26 cellular contexts compared by ENCODE assay signal in genomic region chr13:112105884-112106283, GRCh38. TPM values are rescaled to one million over a fixed set of nuclear protein-coding genes. Genes with fewer than 3 reads are reported as not detected.
DNase-seq lines count a peak whose midpoint lies in the region; ATAC-seq and TF ChIP-seq lines count a peak whose summit lies in the region.
"Had no signal": no experiment of that assay in that cellular context is flagged by ENCODE, and none has a peak within 500 bp of the region (broad histone marks: within the 10 kb centered on the region; RNA-seq: fewer than 3 reads in every experiment).

No MANE protein-coding gene starts in this region.

- no peak overlapping the region for H2BK15ac ChIP-seq in H9 (ENCODE audit: low read depth, low read length)

- no peak overlapping the region for H3K14ac ChIP-seq in H9 (ENCODE audit: insufficient read depth, low read length)

- peaks cover 25% of the 10 kb centered on the region for H3K23me2 ChIP-seq in H9 (ENCODE audit: insufficient read length, low read depth, low read length, poor library complexity, severe bottlenecking)

- H4K20me1 ChIP-seq in H9 (ENCODE audit: control insufficient read depth, insufficient read depth, insufficient read length): no peaks in the 10 kb centered on the region
- H4K20me1 ChIP-seq: BLaER1 had no signal

- no peaks in the 10 kb centered on the region for H3K4me1 ChIP-seq in H9 (ENCODE audit: insufficient read depth, low read length)
- peaks cover 0 to 27% (median 23%) of the 10 kb centered on the region in 4 donors for H3K4me1 ChIP-seq in esophagus muscularis mucosa
- H3K4me1 ChIP-seq in breast epithelium: no peaks in the 10 kb centered on the region
- H3K4me1 ChIP-seq: BLaER1, Caco-2 had no signal

- H3K27ac ChIP-seq in H9 (ENCODE audit: insufficient read length, low read depth, low read length) (no peak overlapping the region), esophagus muscularis mucosa (replicated peaks in 1 of 4) (no peak overlapping the region), breast epithelium (no peak overlapping the region)
- H3K27ac ChIP-seq: BLaER1, body of pancreas, KMS-11, transverse colon had no signal

- no peak overlapping the region for H3K23ac ChIP-seq in H9 (ENCODE audit: insufficient read length, low read depth, low read length)

- no peaks in the 10 kb centered on the region for H3K79me1 ChIP-seq in H9 (ENCODE audit: insufficient read depth, low read depth, low read length, poor library complexity, severe bottlenecking)

- TF ChIP-seq EP300 in esophagus muscularis mucosa (IDR thresholded peaks at IDR 0.05): no peak

- no peaks in the 10 kb centered on the region for H3K79me2 ChIP-seq in H9 (ENCODE audit: insufficient read depth, low read length)

- peaks cover 35 to 56% of the 10 kb centered on the region in 2 experiments for H3K4me1 Mint-ChIP-seq in H9
- H3K4me1 Mint-ChIP-seq: activated B cell treated with CpG ODN at 0.5 μM for 24 hours had no signal

- no peak overlapping the region for H2BK12ac ChIP-seq in H9 (ENCODE audit: insufficient read length, low read depth, low read length)

- no peak overlapping the region for H3K4me3 ChIP-seq in esophagus muscularis mucosa
- no peak overlapping the region for H3K4me3 ChIP-seq in breast epithelium
- H3K4me3 ChIP-seq: body of pancreas had no signal

- no peak for TF ChIP-seq POLR2A in esophagus muscularis mucosa (IDR thresholded peaks at IDR 0.05; ENCODE audit: low read depth)
- no peak for TF ChIP-seq POLR2A in breast epithelium (IDR thresholded peaks at IDR 0.05)

- no peak overlapping the region for H3T11ph ChIP-seq in H9 (ENCODE audit: low read length)

- H4K5ac ChIP-seq in H9 (ENCODE audit: insufficient read length, low read depth, low read length): no peak overlapping the region

- peaks cover 57% of the 10 kb centered on the region for H3K27me3 ChIP-seq in H9 (ENCODE audit: insufficient read depth, low read length)
- peaks cover 0 to 91% (median 32%) of the 10 kb centered on the region in 4 donors for H3K27me3 ChIP-seq in esophagus muscularis mucosa
- peaks cover 10 to 87% of the 10 kb centered on the region in 2 donors for H3K27me3 ChIP-seq in breast epithelium

- H2AFZ ChIP-seq in H9 (ENCODE audit: low read length): no peak overlapping the region

- H3K27ac Mint-ChIP-seq in H9: peak overlapping the region in 1 of 3 experiments; percentile 84; a peak in 1 of 7 replicates
- H3K27ac Mint-ChIP-seq: activated B cell treated with CpG ODN at 0.5 μM for 24 hours had no signal

- H3K56ac ChIP-seq in H9 (ENCODE audit: insufficient read length, low read depth, low read length): no peak overlapping the region

- H3K9me3 ChIP-seq in H9 (ENCODE audit: control insufficient read depth, low read depth, low read length) (no peaks in the 10 kb centered on the region), esophagus muscularis mucosa (no peaks in the 10 kb centered on the region), breast epithelium (no peaks in the 10 kb centered on the region)
- H3K9me3 ChIP-seq: body of pancreas, Caco-2, transverse colon had no signal

- H3K4ac ChIP-seq in H9 (ENCODE audit: low read depth, low read length): no peak overlapping the region

- no peak overlapping the region for H2AK5ac ChIP-seq in H9 (ENCODE audit: insufficient read length, low read length)

- no peaks in the 10 kb centered on the region; a peak in 1 of 5 replicates for H3K9me3 Mint-ChIP-seq in H9
- H3K9me3 Mint-ChIP-seq: activated B cell treated with CpG ODN at 0.5 μM for 24 hours had no signal

- H4K91ac ChIP-seq in H9 (ENCODE audit: insufficient read length, low read depth, low read length): no peak overlapping the region

- H3K4me2 ChIP-seq in H9 (ENCODE audit: insufficient read depth, insufficient read length, low read length): peak overlapping the region; percentile 85
- H3K4me2 ChIP-seq: BLaER1, KMS-11 had no signal

- no peaks in the 10 kb centered on the region for H3K36me3 Mint-ChIP-seq in H9 (ENCODE audit: insufficient read depth in 1 of 3, low read depth in 3 of 3)

- no peak overlapping the region for H3K18ac ChIP-seq in H9 (ENCODE audit: insufficient read length, low read depth, low read length)

- no peak for TF ChIP-seq CTCF in H9 (conservative IDR thresholded peaks at IDR 0.05)
- TF ChIP-seq CTCF in esophagus muscularis mucosa (IDR thresholded peaks at IDR 0.05): no peak
- no peak for TF ChIP-seq CTCF in breast epithelium (IDR thresholded peaks at IDR 0.05)

- no peak for ATAC-seq in GM19328 (IDR thresholded peaks at IDR 0.05; ENCODE audit: unreplicated experiment)
- ATAC-seq: body of pancreas, SK-N-SH treated with all-trans-retinoic acid at 6 μM for 48 hours had no signal

- H3K36me3 ChIP-seq in esophagus muscularis mucosa: no peaks in the 10 kb centered on the region
- no peaks in the 10 kb centered on the region for H3K36me3 ChIP-seq in breast epithelium
- H3K36me3 ChIP-seq: BLaER1, transverse colon had no signal

- no peak overlapping the region for H4K8ac ChIP-seq in H9 (replicated peaks; ENCODE audit: insufficient read length, low read depth, low read length)

- H3K27me3 Mint-ChIP-seq in H9 (ENCODE audit: low read depth): peaks cover 95% of the 10 kb centered on the region

- H2BK20ac ChIP-seq in H9 (ENCODE audit: low read depth, low read length, poor library complexity, severe bottlenecking): no peak overlapping the region

- no peak overlapping the region for H2BK120ac ChIP-seq in H9 (ENCODE audit: low read depth, low read length, poor library complexity, severe bottlenecking)

- intact Hi-C loops in esophagus muscularis mucosa (cut with DNase I) (no loop called here), breast epithelium (cut with DNase I; ENCODE audit: low total_unique reads) (no loop called here)

- no peak overlapping the region for H3K9ac ChIP-seq in H9 (ENCODE audit: extremely low read depth, insufficient read length, low read length)
- H3K9ac ChIP-seq: BLaER1, KMS-11 had no signal

- DNase-seq in H9 (peak; percentile 85), esophagus muscularis mucosa (ENCODE audit: extremely low spot score) (peak; percentile 88), left kidney (ENCODE audit: low read depth, low spot score) (peak; percentile 32), putamen (ENCODE audit: low spot score) (peak; percentile 17), breast epithelium (ENCODE audit: low spot score in 2 of 2) (no peak), H4 (ENCODE audit: low spot score) (no peak)
- no peak for DNase-seq in activated naive CD4-positive, alpha-beta T cell (lab: John Stamatoyannopoulos, UW)
- DNase-seq: activated B cell treated with CpG ODN at 0.5 μM for 24 hours; activated CD4-positive, alpha-beta T cell treated with anti-CD3 and anti-CD28 coated beads, Interleukin-2, amount 50 U/mL, for 48 hours; activated CD8-positive, alpha-beta memory T cell treated with anti-CD3 and anti-CD28 coated beads, Interleukin-2, amount 50 U/mL, for 48 hours; body of pancreas; Caco-2; NCI-H1930; NCI-H2227 treated with DMSO at 0.1 percent for 48 hours; NCI-H774; occipital lobe; right cardiac atrium; transverse colon had no signal

- peak overlapping the region; percentile 54 to 84 for H3K4me3 Mint-ChIP-seq in H9
- H3K4me3 Mint-ChIP-seq: activated B cell treated with CpG ODN at 0.5 μM for 24 hours had no signal

- WGBS in H9 (ENCODE audit: extremely low coverage, insufficient read length, low lambda C conversion rate): no CpG with 5 or more reads among the region's 21 CpGs
- WGBS in esophagus muscularis mucosa: 3% methylated on average over 5 of the region's 21 CpGs

- no peak overlapping the region for H2BK5ac ChIP-seq in H9 (ENCODE audit: insufficient read length, low read length)

RNA-seq across cellular contexts. Expression of gene SOX1, which starts 38.9 kb away (rescaled TPM):
- total RNA-seq in H9 (2021) (0.09 and 0.17 TPM in 2 replicates), esophagus muscularis mucosa (under 1 TPM in 2 of 4 donors, not detected in 2; under 0.01 to 0.17 TPM), breast epithelium (not detected)
- not detected in 2 replicates for total RNA-seq in H4 (2014; rRNA removed; shearing (Covaris generic))
- total RNA-seq: activated B cell treated with CpG ODN at 0.5 μM for 24 hours; body of pancreas; glomerular endothelial cell; HT-29; liver; right cardiac atrium; T-helper 2 cell treated with Interferon-gamma antibody and Interleukin-4, amounts not matched to agents 100 ng/mL and 5 ng/mL, for 36 hours; transverse colon had no signal

Comparison
In these comparisons a context has a peak if more than half of its experiments do, and no peak if none do; other contexts are left out.
1. DNase-seq: peak in H9 (single experiment), esophagus muscularis mucosa (single experiment), left kidney (single experiment) and putamen (single experiment); none in activated naive CD4-positive, alpha-beta T cell (0 of 4), breast epithelium (0 of 2) and H4 (single experiment).